Comparison of ENCODE assay signal across 20 cellular contexts in genomic region chr4:144685916-144686315, GRCh38. TPM values are rescaled to one million over a fixed set of nuclear protein-coding genes. Genes with fewer than 3 reads are reported as not detected.
A peak's percentile ranks its signal among the peaks of the same experiment; 100 is the strongest.
DNase-seq lines count a peak whose midpoint lies in the region; ATAC-seq, FAIRE-seq and TF ChIP-seq lines count a peak whose summit lies in the region.
"Had no signal": no experiment of that assay in that cellular context is flagged by ENCODE, and none has a peak within 500 bp of the region (broad histone marks: within the 10 kb centered on the region; RNA-seq: fewer than 3 reads in every experiment).

No MANE protein-coding gene starts in this region.

- no peak overlapping the region for H2AFZ ChIP-seq in DND-41 (ENCODE audit: low read depth, low read length)
- H2AFZ ChIP-seq in endothelial cell of umbilical vein (ENCODE audit: low read depth, low read length): no peak overlapping the region

- H3K9ac ChIP-seq in DND-41 (ENCODE audit: low read depth, low read length): no peak overlapping the region
- no peak overlapping the region for H3K9ac ChIP-seq in endothelial cell of umbilical vein (replicated peaks; ENCODE audit: extremely low read depth, insufficient read depth, low read length)
- H3K9ac ChIP-seq: BLaER1 treated with 17β-estradiol and CSF1 and Interleukin-3, amounts not matched to agents 10 nM and 100 nM had no signal

- H3K27ac ChIP-seq in DND-41 (ENCODE audit: low read length) (no peak overlapping the region), endothelial cell of umbilical vein (ENCODE audit: insufficient read depth, low read depth, low read length) (no peak overlapping the region)
- H3K27ac ChIP-seq: BLaER1 treated with 17β-estradiol and CSF1 and Interleukin-3, amounts not matched to agents 10 nM and 100 nM had no signal

- H3K4me2 ChIP-seq in DND-41 (ENCODE audit: insufficient read depth, low read length) (no peak overlapping the region), endothelial cell of umbilical vein (ENCODE audit: insufficient read depth, low read length) (no peak overlapping the region)
- H3K4me2 ChIP-seq: BLaER1 treated with 17β-estradiol and CSF1 and Interleukin-3, amounts not matched to agents 10 nM and 100 nM had no signal

- H3K36me3 ChIP-seq in DND-41 (ENCODE audit: insufficient read depth, low read length) (peaks cover 20% of the 10 kb centered on the region; the same call in 1 of the 2 replicates), endothelial cell of umbilical vein (ENCODE audit: control insufficient read depth in 2 of 2, extremely low read depth in 1 of 2, insufficient read depth in 2 of 2, low read length in 2 of 2) (peaks cover 12 to 69% of the 10 kb centered on the region in 2 experiments), mucosa of descending colon (ENCODE audit: low read depth) (no peaks in the 10 kb centered on the region)
- H3K36me3 ChIP-seq: BLaER1 treated with 17β-estradiol and CSF1 and Interleukin-3, amounts not matched to agents 10 nM and 100 nM had no signal

- no TSS peak for BruUV-seq in endothelial cell of umbilical vein (replicated peaks; lab: Mats Ljungman, UMichigan)

- no peaks in the 10 kb centered on the region for H3K9me3 ChIP-seq in DND-41 (ENCODE audit: insufficient read depth, low read length, severe bottlenecking)
- H3K9me3 ChIP-seq in endothelial cell of umbilical vein (replicated peaks; ENCODE audit: control insufficient read depth, insufficient read depth, low read length): no peaks in the 10 kb centered on the region
- no peaks in the 10 kb centered on the region for H3K9me3 ChIP-seq in mucosa of descending colon
- H3K9me3 ChIP-seq: BLaER1 treated with 17β-estradiol and CSF1 and Interleukin-3, amounts not matched to agents 10 nM and 100 nM had no signal

- intact Hi-C loops in endothelial cell of umbilical vein (cut with micrococcal nuclease): no loop called here
- intact Hi-C loops in mucosa of descending colon (cut with DNase I, micrococcal nuclease): no loop called here

- no peak for DNase-seq in DND-41
- peak; percentile 47 for DNase-seq in NOMO-1 treated with DMSO at 0.1 percent for 48 hours (lab: John Stamatoyannopoulos, UW; ENCODE audit: unreplicated experiment)
- DNase-seq in endothelial cell of umbilical vein (ENCODE audit: low read depth, low spot score): no peak
- no peak for DNase-seq in mucosa of descending colon
- no peak for DNase-seq in UCSD-AML1 (lab: John Stamatoyannopoulos, UW; ENCODE audit: unreplicated experiment)
- DNase-seq in GM20000 (ENCODE audit: low spot score): no peak
- DNase-seq in activated gamma-delta T cell treated with Interleukin-2 at 50 U/mL for 16 hours: no peak
- DNase-seq: 8988T; CD4-positive, CD25-positive, alpha-beta regulatory T cell; DMS79; EL had no signal

- no peak for FAIRE-seq in endothelial cell of umbilical vein (lab: Jason Lieb, UNC)
- FAIRE-seq: G401.6, GM12891, GM19239, H54, HepG2, HTR-8/SVneo had no signal

- ATAC-seq in DND-41 (ENCODE audit: insufficient read depth, low read depth): peak; percentile 44; the same call in 1 of the 3 replicates
- peak; percentile 25 for ATAC-seq in mucosa of descending colon
- ATAC-seq in GM19035 (IDR thresholded peaks at IDR 0.05; ENCODE audit: unreplicated experiment): no peak
- ATAC-seq: HCT116, HepG2 had no signal

- TF ChIP-seq POLR2A in endothelial cell of umbilical vein (IDR thresholded peaks at IDR 0.05; ENCODE audit: low read depth, low read length): no peak

- POLR2A ChIA-PET in endothelial cell of umbilical vein (lab: Charles Lee): no interaction called here

- no peak overlapping the region for H3K4me3 ChIP-seq in DND-41 (ENCODE audit: low read depth in 1 of 2, low read length in 2 of 2)
- H3K4me3 ChIP-seq in endothelial cell of umbilical vein (replicated peaks in 1 of 3; ENCODE audit: insufficient read depth in 1 of 3, low read depth in 1 of 3, low read length in 3 of 3): no peak overlapping the region
- H3K4me3 ChIP-seq in mucosa of descending colon: no peak overlapping the region
- H3K4me3 ChIP-seq: BLaER1 treated with 17β-estradiol and CSF1 and Interleukin-3, amounts not matched to agents 10 nM and 100 nM had no signal

- TF ChIP-seq CTCF in DND-41 (IDR thresholded peaks at IDR 0.05; ENCODE audit: borderline replicate concordance, extremely low read depth, low read length, poor library complexity, severe bottlenecking): no peak
- TF ChIP-seq CTCF in endothelial cell of umbilical vein (IDR thresholded peaks at IDR 0.05; ENCODE audit: extremely low read depth in 1 of 2, insufficient read depth in 1 of 2, low read depth in 1 of 2, low read length in 2 of 2): no peak
- TF ChIP-seq CTCF in mucosa of descending colon (IDR thresholded peaks at IDR 0.05): no peak
- no peak for TF ChIP-seq CTCF in GM20000 (IDR thresholded peaks at IDR 0.05; ENCODE audit: extremely low read depth, missing control alignments)

- H3K27me3 ChIP-seq in DND-41 (ENCODE audit: insufficient read depth, low read length, poor library complexity) (no peaks in the 10 kb centered on the region), endothelial cell of umbilical vein (ENCODE audit: control insufficient read depth in 2 of 2, insufficient read depth in 2 of 2, low read length in 2 of 2) (no peaks in the 10 kb centered on the region)
- H3K27me3 ChIP-seq: BLaER1 treated with 17β-estradiol and CSF1 and Interleukin-3, amounts not matched to agents 10 nM and 100 nM had no signal

- peaks cover 91% of the 10 kb centered on the region for H3K79me2 ChIP-seq in DND-41 (ENCODE audit: insufficient read depth, low read length)
- H3K79me2 ChIP-seq in endothelial cell of umbilical vein (ENCODE audit: control insufficient read depth, insufficient read depth, low read length): peaks cover 87% of the 10 kb centered on the region

- dilution Hi-C loops in endothelial cell of umbilical vein (cut with MboI; ENCODE audit: extremely low pct_ligation_motif_present, low sequenced_read_pairs): no loop called here

- CTCF ChIA-PET in endothelial cell of umbilical vein (lab: Charles Lee): no interaction called here

- H4K20me1 ChIP-seq in DND-41 (ENCODE audit: insufficient read depth, low read length) (peaks cover 3% of the 10 kb centered on the region; the same call in 1 of the 2 replicates), endothelial cell of umbilical vein (replicated peaks; ENCODE audit: control insufficient read depth, extremely low read depth, insufficient read depth, low read length) (peaks cover 7% of the 10 kb centered on the region)
- H4K20me1 ChIP-seq: BLaER1 treated with 17β-estradiol and CSF1 and Interleukin-3, amounts not matched to agents 10 nM and 100 nM had no signal

- H3K9me1 ChIP-seq in endothelial cell of umbilical vein (replicated peaks; ENCODE audit: control insufficient read depth, extremely low read depth, insufficient read depth, low read length): no peaks in the 10 kb centered on the region

- peaks cover 8% of the 10 kb centered on the region; the same call in 1 of the 2 replicates for H3K4me1 ChIP-seq in DND-41 (ENCODE audit: insufficient read depth, low read length)
- H3K4me1 ChIP-seq in endothelial cell of umbilical vein (ENCODE audit: control insufficient read depth, extremely low read depth, insufficient read depth, low read length): peaks cover 26% of the 10 kb centered on the region
- H3K4me1 ChIP-seq in mucosa of descending colon (ENCODE audit: low read depth): no peaks in the 10 kb centered on the region
- H3K4me1 ChIP-seq: BLaER1 treated with 17β-estradiol and CSF1 and Interleukin-3, amounts not matched to agents 10 nM and 100 nM had no signal

TF ChIP-seq in endothelial cell of umbilical vein, 7 proteins besides CTCF, POLR2A, EP300 and RAD21:
- TF ChIP-seq MYC (IDR thresholded peaks at IDR 0.05; ENCODE audit: low read depth, low read length) (no peak), POLR2AphosphoS5 (IDR thresholded peaks at IDR 0.05; ENCODE audit: insufficient read depth, low read depth, low read length) (peak; percentile 39)

RNA-seq across cellular contexts. Expression of gene HHIP, which starts 40.0 kb away (rescaled TPM):
- total RNA-seq in endothelial cell of umbilical vein (971 and 1,052 TPM in 2 replicates), mucosa of descending colon (1 to 10 TPM; 2.4 to 5.5 (median 2.7) TPM)
- polyA plus RNA-seq in endothelial cell of umbilical vein: 227 and 239 TPM in 2 replicates
- polyA plus RNA-seq in endothelial cell of umbilical vein (2011; cell fraction: cytosol; rRNA removed): 227 and 244 TPM in 2 replicates
- polyA plus RNA-seq in endothelial cell of umbilical vein (2011; cell fraction: nucleus; rRNA removed): 361 and 391 TPM in 2 replicates
- 1,017 and 1,260 TPM in 2 replicates for polyA plus RNA-seq in endothelial cell of umbilical vein (2012)
- polyA minus RNA-seq in endothelial cell of umbilical vein: 352 and 386 TPM in 2 replicates
- not detected for polyA minus RNA-seq in endothelial cell of umbilical vein (2011; cell fraction: cytosol; rRNA and poly(A)+ RNA removed)
- polyA minus RNA-seq in endothelial cell of umbilical vein (2011; cell fraction: nucleus; rRNA and poly(A)+ RNA removed): 852 and 882 TPM in 2 replicates
- total RNA-seq: CD4-positive, CD25-positive, alpha-beta regulatory T cell; HepG2 had no signal
- polyA plus RNA-seq: CD4-positive, CD25-positive, alpha-beta regulatory T cell; HepG2 had no signal

Comparison
In these comparisons a context has a peak if more than half of its experiments do, and no peak if none do; other contexts are left out.
1. RNA of gene HHIP, which starts 40.0 kb away (total RNA-seq): 971 to 1,052 TPM in endothelial cell of umbilical vein; 2.4 to 5.5 TPM in mucosa of descending colon; every median in the first group is over 100 times any median in the second.